ENCODE assay signal across 1 cellular context in genomic region chr2:71003396-71003795, GRCh38.
TF ChIP-seq lines count a peak whose summit lies in the region.

No MANE protein-coding gene starts in this region.

TF ChIP-seq in H1, 55 proteins besides CTCF, POLR2A, EP300 and RAD21:
- no peak for TF ChIP-seq GTF2F1 (IDR thresholded peaks at IDR 0.05; ENCODE audit: borderline replicate concordance, low read depth, low read length)
- TF ChIP-seq ASH2L (IDR thresholded peaks at IDR 0.05; ENCODE audit: low read length): no peak
- no peak for TF ChIP-seq EZH2 (IDR thresholded peaks at IDR 0.05; ENCODE audit: low read depth, low read length, severe bottlenecking)
- no peak for TF ChIP-seq JUN (IDR thresholded peaks at IDR 0.05; ENCODE audit: low read depth, low read length)
- TF ChIP-seq FOSL1 (IDR thresholded peaks at IDR 0.05; ENCODE audit: insufficient read depth, low read depth, low read length): no peak
- TF ChIP-seq RFX5 (IDR thresholded peaks at IDR 0.05; ENCODE audit: borderline replicate concordance, low read depth, low read length): no peak
- no peak for TF ChIP-seq ATF3 (IDR thresholded peaks at IDR 0.05; ENCODE audit: insufficient read depth, low read depth, low read length)
- no peak for TF ChIP-seq YY1 (IDR thresholded peaks at IDR 0.05; ENCODE audit: low read depth, low read length)
